ENCODE assay signal across 8 cellular contexts in genomic region chr4:81030061-81030616, GRCh38. TPM values are rescaled to one million over a fixed set of nuclear protein-coding genes. Genes with fewer than 3 reads are reported as not detected.
A peak's percentile ranks its signal among the peaks of the same experiment; 100 is the strongest.
DNase-seq lines count a peak whose midpoint lies in the region; ATAC-seq and TF ChIP-seq lines count a peak whose summit lies in the region.

No MANE protein-coding gene starts in this region.

- no peak for TF ChIP-seq CTCF in brain microvascular endothelial cell (IDR thresholded peaks at IDR 0.05; ENCODE audit: low read depth, low read length, missing control alignments)

- H3K27ac ChIP-seq in HUES64 (ENCODE audit: low read depth, low read length) (no peak overlapping the region), brain microvascular endothelial cell (no peak overlapping the region), mucosa of rectum (ENCODE audit: low read depth in 2 of 2, low read length in 2 of 2) (peak overlapping the region; percentile 68)

- H3K4me3 ChIP-seq in HUES64 (ENCODE audit: low read length) (peak overlapping the region; percentile 74), brain microvascular endothelial cell (ENCODE audit: low read depth, low read length) (peak overlapping the region; percentile 41), mucosa of rectum (ENCODE audit: low read length in 2 of 2) (peak overlapping the region; percentile 72 to 98)

- DNase-seq in AG08396 (ENCODE audit: low spot score) (peak; percentile 15), brain microvascular endothelial cell (no peak), NCI-H2171 (lab: John Stamatoyannopoulos, UW) (no peak), occipital lobe (lab: John Stamatoyannopoulos, UW) (no peak), mesenteric fat pad (ENCODE audit: low spot score) (no peak)

- ATAC-seq in GM21528 (IDR thresholded peaks at IDR 0.05; ENCODE audit: low FRiP score, unreplicated experiment): no peak

- H3K4me1 ChIP-seq in HUES64 (ENCODE audit: insufficient read depth, low read length) (peaks cover 19% of the 10 kb centered on the region), mucosa of rectum (ENCODE audit: control insufficient read depth in 2 of 2, insufficient read depth in 2 of 2, low read length in 2 of 2) (peaks cover 6 to 15% of the 10 kb centered on the region in 2 donors)

- in situ Hi-C loops in brain microvascular endothelial cell (cut with HindIII; ENCODE audit: low pct_ligation_motif_present, low sequenced_read_pairs): loop anchor here (10.0 kb wide), 1 partner anchor 665 kb away; no protein-coding TSS in a partner anchor

- H3K27me3 ChIP-seq in HUES64 (ENCODE audit: insufficient read depth, low read length): peaks cover 89% of the 10 kb centered on the region
- peaks cover 29% of the 10 kb centered on the region for H3K27me3 ChIP-seq in brain microvascular endothelial cell (replicated peaks)
- peaks cover 2 to 10% of the 10 kb centered on the region in 2 donors for H3K27me3 ChIP-seq in mucosa of rectum (ENCODE audit: control insufficient read depth in 2 of 2, insufficient read depth in 2 of 2, low read length in 2 of 2)

- H3K9me3 ChIP-seq in HUES64 (ENCODE audit: insufficient read depth, low read depth, low read length): no peaks in the 10 kb centered on the region
- no peaks in the 10 kb centered on the region for H3K9me3 ChIP-seq in mucosa of rectum (ENCODE audit: control insufficient read depth in 2 of 2, low read length in 2 of 2)

- H3K9ac ChIP-seq in HUES64 (ENCODE audit: low read depth, low read length) (no peak overlapping the region), mucosa of rectum (ENCODE audit: low read depth in 1 of 2, low read length in 2 of 2) (peak overlapping the region; percentile 3 to 73)

- H3K36me3 ChIP-seq in HUES64 (ENCODE audit: insufficient read depth, low read length) (no peaks in the 10 kb centered on the region), brain microvascular endothelial cell (replicated peaks) (no peaks in the 10 kb centered on the region), mucosa of rectum (ENCODE audit: control insufficient read depth in 2 of 2, insufficient read depth in 2 of 2, low read length in 2 of 2) (no peaks in the 10 kb centered on the region)

- 16% methylated on average over 13 of the region's 13 CpGs for WGBS in HUES64

RNA-seq across cellular contexts. Expression of gene BMP3, which starts 0.4 kb away (rescaled TPM):
- polyA plus RNA-seq in HUES64 (2013, experiment 1 of 2): 0.10 TPM
- 0.25 TPM for polyA plus RNA-seq in HUES64 (2013, experiment 2 of 2)
- total RNA-seq in occipital lobe: 6.2 TPM
- total RNA-seq in mesenteric fat pad: not detected

Comparison
In these comparisons a context has a peak if more than half of its experiments do, and no peak if none do; other contexts are left out.
1. H3K27ac ChIP-seq: peak in mucosa of rectum (2 of 2); none in HUES64 (single experiment) and brain microvascular endothelial cell (single experiment).
2. Peak in every context shown above with its lines, with median percentiles within 50 percentile points of each other: H3K4me3 ChIP-seq.